29 cellular contexts compared by ENCODE assay signal in genomic region chr3:53357457-53357856, GRCh38.
DNase-seq lines count a peak whose midpoint lies in the region; ATAC-seq and TF ChIP-seq lines count a peak whose summit lies in the region.
"Had no signal": no experiment of that assay in that cellular context is flagged by ENCODE, and none has a peak within 500 bp of the region (broad histone marks: within the 10 kb centered on the region; RNA-seq: fewer than 3 reads in every experiment).

No MANE protein-coding gene starts in this region.

- ATAC-seq in HG03442 (IDR thresholded peaks at IDR 0.05; ENCODE audit: unreplicated experiment), result no peak
- ATAC-seq: activated CD8-positive, alpha-beta T cell treated with anti-CD3 and anti-CD28 coated beads, Interleukin-2, amount 10 ng/mL, durations not matched to agents 7 days and 5 days; foreskin keratinocyte; heart right ventricle; stimulated activated effector memory CD8-positive, alpha-beta T cell treated with anti-CD3 and anti-CD28 coated beads, Interleukin-12 subunit alpha, Interleukin-12 subunit beta, amount 100 ng/mL, for 72 hours had no signal

- no peaks in the 10 kb centered on the region for H3K36me3 ChIP-seq in SK-N-MC (ENCODE audit: insufficient read depth, low read length)
- H3K36me3 ChIP-seq: BLaER1 treated with 17β-estradiol and CSF1 and Interleukin-3, amounts not matched to agents 10 nM and 100 nM; HAP-1; heart right ventricle; right atrium auricular region; spleen had no signal

- no peak for TF ChIP-seq CTCF in AG10803 (conservative IDR thresholded peaks at IDR 0.05; ENCODE audit: low read length)
- no peak for TF ChIP-seq CTCF in HL-60 (IDR thresholded peaks at IDR 0.05; ENCODE audit: insufficient read depth, low read length)
- TF ChIP-seq CTCF in fibroblast of mammary gland (conservative IDR thresholded peaks at IDR 0.05; ENCODE audit: control insufficient read depth, insufficient read depth, low read depth, low read length), result no peak

- H3K4me3 ChIP-seq in AG10803 (ENCODE audit: low read length), result no peak overlapping the region
- no peak overlapping the region for H3K4me3 ChIP-seq in HL-60 (replicated peaks; ENCODE audit: insufficient read depth, low read length)
- H3K4me3 ChIP-seq in SK-N-MC, result no peak overlapping the region
- no peak overlapping the region for H3K4me3 ChIP-seq in fibroblast of mammary gland (ENCODE audit: control insufficient read depth, low read depth, low read length)
- H3K4me3 ChIP-seq: BLaER1 treated with 17β-estradiol and CSF1 and Interleukin-3, amounts not matched to agents 10 nM and 100 nM; dorsolateral prefrontal cortex; HAP-1; heart right ventricle; lung; right atrium auricular region; spleen had no signal

- H3K9me3 ChIP-seq in SK-N-MC (ENCODE audit: low read depth, low read length), result no peaks in the 10 kb centered on the region
- H3K9me3 ChIP-seq: BLaER1 treated with 17β-estradiol and CSF1 and Interleukin-3, amounts not matched to agents 10 nM and 100 nM; heart right ventricle; right atrium auricular region; spleen had no signal

- peak; percentile 22 for DNase-seq in AG10803 (ENCODE audit: low read depth)
- peak in 1 of 2 experiments; percentile 53 for DNase-seq in HL-60 (ENCODE audit: low read depth in 1 of 2, low spot score in 1 of 2)
- no peak for DNase-seq in SK-N-MC (ENCODE audit: low read depth, low spot score)
- DNase-seq in fibroblast of mammary gland (ENCODE audit: low read depth), result peak; percentile 17
- DNase-seq in OCI-M2 (lab: John Stamatoyannopoulos, UW; ENCODE audit: unreplicated experiment), result no peak
- DNase-seq in activated CD8-positive, alpha-beta memory T cell treated with anti-CD3 and anti-CD28 coated beads for 24 hours, result no peak
- no peak for DNase-seq in amniotic stem cell (lab: John Stamatoyannopoulos, UW)
- DNase-seq: ACHN; activated CD8-positive, alpha-beta T cell treated with anti-CD3 and anti-CD28 coated beads, Interleukin-2, amount 10 ng/mL, durations not matched to agents 7 days and 5 days; activated effector memory CD4-positive, alpha-beta T cell treated with Interleukin-2 at 50 U/mL for 16 hours; activated naive CD8-positive, alpha-beta T cell treated with anti-CD3 and anti-CD28 coated beads, Interleukin-2, amount 10 ng/mL, durations not matched to agents 7 days and 5 days; activated T-cell treated with anti-CD3 and anti-CD28 coated beads for 4 hours; DMS79; dorsolateral prefrontal cortex; foreskin keratinocyte; GF-D8; heart right ventricle; NCI-H2029 treated with DMSO at 0.1 percent for 48 hours; NCI-H526 treated with DMSO at 0.1 percent for 48 hours; RPMI8226; spleen; stimulated activated CD4-positive, alpha-beta T cell treated with anti-CD3 and anti-CD28 coated beads, Interleukin-4, amount 100 ng/mL, for 1 hour had no signal

- H3K27ac ChIP-seq in HL-60 (replicated peaks) (peak overlapping the region; percentile 49), SK-N-MC (peak overlapping the region; percentile 46; the same call in 1 of the 2 replicates)
- H3K27ac ChIP-seq: BLaER1 treated with 17β-estradiol and CSF1 and Interleukin-3, amounts not matched to agents 10 nM and 100 nM; dorsolateral prefrontal cortex; foreskin keratinocyte; heart right ventricle; parathyroid adenoma; right atrium auricular region; spleen had no signal

- no peaks in the 10 kb centered on the region for H3K27me3 ChIP-seq in HL-60 (ENCODE audit: insufficient read depth, poor library complexity, severe bottlenecking)
- H3K27me3 ChIP-seq: BLaER1 treated with 17β-estradiol and CSF1 and Interleukin-3, amounts not matched to agents 10 nM and 100 nM; dorsolateral prefrontal cortex; foreskin keratinocyte; right atrium auricular region; spleen had no signal

- H3K9ac ChIP-seq in SK-N-MC (ENCODE audit: insufficient read length), result no peak overlapping the region
- H3K9ac ChIP-seq: BLaER1 treated with 17β-estradiol and CSF1 and Interleukin-3, amounts not matched to agents 10 nM and 100 nM; parathyroid adenoma had no signal

Comparison
In these comparisons a context has a peak if more than half of its experiments do, and no peak if none do; other contexts are left out.
1. DNase-seq: peak in AG10803 (single experiment) and fibroblast of mammary gland (single experiment); none in SK-N-MC (single experiment), OCI-M2 (single experiment), activated CD8-positive, alpha-beta memory T cell treated with anti-CD3 and anti-CD28 coated beads for 24 hours (single experiment) and amniotic stem cell (single experiment).